ENCODE assay signal across 10 cellular contexts in genomic region chr4:186948361-186949291, GRCh38.
DNase-seq lines count a peak whose midpoint lies in the region; ATAC-seq and TF ChIP-seq lines count a peak whose summit lies in the region.
"Had no signal": no experiment of that assay in that cellular context is flagged by ENCODE, and none has a peak within 500 bp of the region (broad histone marks: within the 10 kb centered on the region; RNA-seq: fewer than 3 reads in every experiment).

No MANE protein-coding gene starts in this region.

- no peak overlapping the region for H2BK5ac ChIP-seq in mesendoderm (ENCODE audit: low read length)

- H2BK15ac ChIP-seq in mesendoderm (replicated peaks; ENCODE audit: low read depth), result no peak overlapping the region

- H3K9ac ChIP-seq in Karpas-422 (ENCODE audit: low read length), result no peak overlapping the region
- no peak overlapping the region for H3K9ac ChIP-seq in mesendoderm (ENCODE audit: low read length)

- no peaks in the 10 kb centered on the region for H3K36me3 ChIP-seq in Karpas-422 (ENCODE audit: insufficient read depth, low read length)
- no peaks in the 10 kb centered on the region for H3K36me3 ChIP-seq in mesendoderm (ENCODE audit: control insufficient read depth, insufficient read depth, low read length)

- TF ChIP-seq CTCF in brain (conservative IDR thresholded peaks at IDR 0.05), result peak; percentile 43 to 68

- no peaks in the 10 kb centered on the region for H3K79me1 ChIP-seq in mesendoderm (ENCODE audit: low read length)

- H2AK5ac ChIP-seq in mesendoderm (ENCODE audit: low read length), result no peak overlapping the region

- H3K36me3 Mint-ChIP-seq in brain, result no peaks in the 10 kb centered on the region
- H3K36me3 Mint-ChIP-seq in activated CD4-positive, alpha-beta memory T cell treated with anti-CD3 and anti-CD28 coated beads for 36 hours, result no peaks in the 10 kb centered on the region
- H3K36me3 Mint-ChIP-seq: activated naive CD8-positive, alpha-beta T cell had no signal

- no peak overlapping the region for H3K4me2 ChIP-seq in Karpas-422 (ENCODE audit: low read depth, low read length, poor library complexity, severe bottlenecking)
- no peak overlapping the region for H3K4me2 ChIP-seq in mesendoderm (ENCODE audit: low read length)

- no peak for ATAC-seq in HG03045 (IDR thresholded peaks at IDR 0.05; ENCODE audit: unreplicated experiment)
- ATAC-seq in GM19351 (IDR thresholded peaks at IDR 0.05; ENCODE audit: unreplicated experiment), result no peak
- ATAC-seq in GM18517 (IDR thresholded peaks at IDR 0.05; ENCODE audit: unreplicated experiment), result no peak

- H3K27me3 ChIP-seq in Karpas-422 (ENCODE audit: low read length) (no peaks in the 10 kb centered on the region), mesendoderm (ENCODE audit: insufficient read depth, low read length, poor library complexity) (no peaks in the 10 kb centered on the region)

- H2AFZ ChIP-seq in Karpas-422 (ENCODE audit: low read length), result 0 out of 2 replicates have a peak overlapping the region, but pooled peaks have one; percentile 14

- H4K20me1 ChIP-seq in Karpas-422 (ENCODE audit: insufficient read depth, low read depth, low read length), result no peaks in the 10 kb centered on the region

- H3K4me1 Mint-ChIP-seq in brain, result peaks cover 56% of the 10 kb centered on the region
- H3K4me1 Mint-ChIP-seq in activated CD4-positive, alpha-beta memory T cell treated with anti-CD3 and anti-CD28 coated beads for 36 hours (ENCODE audit: low read depth), result no peaks in the 10 kb centered on the region

- no peak overlapping the region for H3K56ac ChIP-seq in mesendoderm (ENCODE audit: low read length)

- H3K9me3 ChIP-seq in Karpas-422 (ENCODE audit: low read length), result no peaks in the 10 kb centered on the region

- CTCF ChIA-PET in activated CD4-positive, alpha-beta memory T cell treated with anti-CD3 and anti-CD28 coated beads for 36 hours (lab: Charles Lee), result no interaction called here

- no CpG with 5 or more reads among the region's 16 CpGs for WGBS in mesendoderm (ENCODE audit: extremely low coverage, insufficient coverage, low lambda C conversion rate)

- intact Hi-C loops in activated CD4-positive, alpha-beta memory T cell treated with anti-CD3 and anti-CD28 coated beads for 36 hours (cut with micrococcal nuclease), result no loop called here

- H3K23ac ChIP-seq in mesendoderm (ENCODE audit: low read length), result no peak overlapping the region

- no peak overlapping the region for H3K4me3 Mint-ChIP-seq in brain
- no peak overlapping the region for H3K4me3 Mint-ChIP-seq in activated CD4-positive, alpha-beta memory T cell treated with anti-CD3 and anti-CD28 coated beads for 36 hours
- H3K4me3 Mint-ChIP-seq: activated naive CD8-positive, alpha-beta T cell; T-helper 1 cell treated with Interleukin-12 subunit alpha and Interleukin-12 subunit beta and Interleukin-4 antibody, amounts not matched to agents 30 μg/mL and 1 μg/mL, for 36 hours had no signal

- H3K27ac ChIP-seq in Karpas-422 (ENCODE audit: low read length) (no peak overlapping the region), mesendoderm (ENCODE audit: low read depth, low read length) (no peak overlapping the region)

- H3K4me1 ChIP-seq in Karpas-422 (ENCODE audit: low read length) (peaks cover 26% of the 10 kb centered on the region), mesendoderm (ENCODE audit: control insufficient read depth, low read depth, low read length) (no peaks in the 10 kb centered on the region)

- peak overlapping the region in 1 of 5 experiments; percentile 35 for H3K27ac Mint-ChIP-seq in brain
- H3K27ac Mint-ChIP-seq in activated CD4-positive, alpha-beta memory T cell treated with anti-CD3 and anti-CD28 coated beads for 36 hours, result no peak overlapping the region
- H3K27ac Mint-ChIP-seq: activated naive CD8-positive, alpha-beta T cell; T-helper 1 cell treated with Interleukin-12 subunit alpha and Interleukin-12 subunit beta and Interleukin-4 antibody, amounts not matched to agents 30 μg/mL and 1 μg/mL, for 36 hours had no signal

- no peaks in the 10 kb centered on the region for H3K9me2 ChIP-seq in Karpas-422 (replicated peaks; ENCODE audit: insufficient read depth, low read length)

- POLR2A ChIA-PET in activated CD4-positive, alpha-beta memory T cell treated with anti-CD3 and anti-CD28 coated beads for 36 hours (lab: Charles Lee), result no interaction called here

- H3K18ac ChIP-seq in mesendoderm (ENCODE audit: low read length), result no peak overlapping the region

- no peaks in the 10 kb centered on the region for H3K79me2 ChIP-seq in Karpas-422 (ENCODE audit: low read length)
- H3K79me2 ChIP-seq in mesendoderm (ENCODE audit: control insufficient read depth, insufficient read depth, low read length), result no peaks in the 10 kb centered on the region

- no peaks in the 10 kb centered on the region for H3K27me3 Mint-ChIP-seq in brain
- H3K27me3 Mint-ChIP-seq in activated CD4-positive, alpha-beta memory T cell treated with anti-CD3 and anti-CD28 coated beads for 36 hours, result no peaks in the 10 kb centered on the region
- H3K27me3 Mint-ChIP-seq: activated naive CD8-positive, alpha-beta T cell had no signal

- H3K9me3 Mint-ChIP-seq in brain, result no peaks in the 10 kb centered on the region
- peaks cover 3% of the 10 kb centered on the region for H3K9me3 Mint-ChIP-seq in activated CD4-positive, alpha-beta memory T cell treated with anti-CD3 and anti-CD28 coated beads for 36 hours

- no peak overlapping the region for H3K4me3 ChIP-seq in Karpas-422 (ENCODE audit: low read length)
- H3K4me3 ChIP-seq in mesendoderm (ENCODE audit: low read length), result no peak overlapping the region

- no peak overlapping the region for H4K5ac ChIP-seq in mesendoderm (ENCODE audit: low read length)

- no peak overlapping the region for H2BK120ac ChIP-seq in mesendoderm (ENCODE audit: low read depth, low read length)

- H3K4ac ChIP-seq in mesendoderm (ENCODE audit: low read depth, low read length), result no peak overlapping the region

- peak; percentile 58 for DNase-seq in AG08396 (ENCODE audit: low spot score)
- DNase-seq in Karpas-422, result peak; percentile 44
- DNase-seq in mesendoderm, result peak; percentile 74
- no peak for DNase-seq in activated CD4-positive, alpha-beta memory T cell treated with anti-CD3 and anti-CD28 coated beads for 36 hours

- H4K8ac ChIP-seq in mesendoderm (ENCODE audit: low read depth, low read length), result no peak overlapping the region
